In genomic region chr12:88628035-88628434, GRCh38 we compare ENCODE assay signal across 1 cellular context. TPM values are rescaled to one million over a fixed set of nuclear protein-coding genes. Genes with fewer than 3 reads are reported as not detected.
"Had no signal": no experiment of that assay in that cellular context is flagged by ENCODE, and none has a peak within 500 bp of the region (broad histone marks: within the 10 kb centered on the region; RNA-seq: fewer than 3 reads in every experiment).

No MANE protein-coding gene starts in this region.

RNA-seq across cellular contexts. Expression of gene KITLG, which starts 47.8 kb away (rescaled TPM):
- polyA plus RNA-seq: IgD-negative memory B cell had no signal
